Comparison of ENCODE assay signal across 16 cellular contexts in the genomic region with DNA sequence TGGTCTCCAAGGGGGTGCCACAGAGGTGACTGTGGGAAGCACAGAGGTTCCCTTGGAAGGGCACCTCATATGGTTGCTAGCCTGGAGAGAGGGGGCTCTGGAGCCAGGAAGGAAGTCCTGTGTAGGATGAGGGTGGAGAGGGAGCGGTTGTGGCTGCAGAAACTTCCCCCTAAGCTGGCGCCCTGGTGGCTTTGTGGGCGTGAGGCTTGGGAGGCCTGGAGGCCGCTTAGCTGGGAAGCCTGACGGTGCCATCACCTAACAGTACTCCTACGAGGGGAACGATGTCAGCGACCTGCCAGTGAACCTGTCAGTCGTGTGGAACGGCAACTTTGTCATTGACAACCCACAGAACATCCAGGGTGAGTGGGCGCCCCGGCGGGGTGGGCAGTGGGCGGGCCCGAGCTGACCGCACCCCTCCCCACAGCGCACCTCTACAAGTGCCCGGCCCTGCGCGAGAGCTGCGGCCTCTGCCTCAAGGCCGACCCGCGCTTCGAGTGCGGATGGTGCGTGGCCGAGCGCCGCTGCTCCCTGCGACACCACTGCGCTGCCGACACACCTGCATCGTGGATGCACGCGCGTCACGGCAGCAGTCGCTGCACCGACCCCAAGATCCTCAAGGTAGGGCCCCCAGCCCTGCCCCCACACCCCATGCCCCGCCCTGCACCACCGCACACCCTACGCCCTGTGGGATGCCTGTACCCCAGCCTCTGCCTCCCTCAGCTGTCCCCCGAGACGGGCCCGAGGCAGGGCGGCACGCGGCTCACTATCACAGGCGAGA. TPM values are rescaled to one million over a fixed set of nuclear protein-coding genes. Genes with fewer than 3 reads are reported as not detected.
DNase-seq lines count a peak whose midpoint lies in the region; ATAC-seq and TF ChIP-seq lines count a peak whose summit lies in the region.
"Had no signal": no experiment of that assay in that cellular context is flagged by ENCODE, and none has a peak within 500 bp of the region (broad histone marks: within the 10 kb centered on the region; RNA-seq: fewer than 3 reads in every experiment).

No MANE protein-coding gene starts in this region.

- no peaks in the 10 kb centered on the region for H3K9me3 ChIP-seq in aorta (ENCODE audit: control insufficient read depth, low read length)

- no peaks in the 10 kb centered on the region for H3K27me3 Mint-ChIP-seq in activated CD8-positive, alpha-beta T cell treated with anti-CD3 and anti-CD28 coated beads, Interleukin-2, amount 10 ng/mL, durations not matched to agents 7 days and 5 days (ENCODE audit: low read depth)
- H3K27me3 Mint-ChIP-seq in activated CD8-positive, alpha-beta T cell treated with anti-CD3 and anti-CD28 coated beads for 36 hours, result no peaks in the 10 kb centered on the region
- H3K27me3 Mint-ChIP-seq in stimulated activated naive CD8-positive, alpha-beta T cell treated with anti-CD3 and anti-CD28 coated beads, Interleukin-15, amount 100 ng/mL, for 72 hours, result no peaks in the 10 kb centered on the region
- H3K27me3 Mint-ChIP-seq: CD4-positive, alpha-beta T cell had no signal

- H3K27ac ChIP-seq in aorta (ENCODE audit: low read depth in 1 of 2, low read length in 2 of 2), result no peak overlapping the region
- H3K27ac ChIP-seq: KMS-11, PC-9, SK-N-MC had no signal

- no peak overlapping the region for H3K4me3 Mint-ChIP-seq in activated CD8-positive, alpha-beta T cell treated with anti-CD3 and anti-CD28 coated beads, Interleukin-2, amount 10 ng/mL, durations not matched to agents 7 days and 5 days
- H3K4me3 Mint-ChIP-seq in activated CD8-positive, alpha-beta T cell treated with anti-CD3 and anti-CD28 coated beads for 36 hours, result no peak overlapping the region
- no peak overlapping the region for H3K4me3 Mint-ChIP-seq in stimulated activated naive CD8-positive, alpha-beta T cell treated with anti-CD3 and anti-CD28 coated beads, Interleukin-15, amount 100 ng/mL, for 72 hours
- H3K4me3 Mint-ChIP-seq: CD4-positive, alpha-beta T cell had no signal

- no peak for TF ChIP-seq CTCF in activated CD8-positive, alpha-beta T cell treated with anti-CD3 and anti-CD28 coated beads for 36 hours (IDR thresholded peaks at IDR 0.05)

- no peaks in the 10 kb centered on the region for H3K4me1 ChIP-seq in aorta (ENCODE audit: control insufficient read depth in 1 of 2, insufficient read depth in 2 of 2, low read length in 2 of 2)

- H3K4me3 ChIP-seq in H7 (ENCODE audit: insufficient read depth, low read depth, low read length), result no peak overlapping the region
- no peak overlapping the region for H3K4me3 ChIP-seq in aorta (ENCODE audit: low read length in 2 of 2)
- H3K4me3 ChIP-seq: PC-9, SK-N-MC had no signal

- no peak for DNase-seq in activated CD8-positive, alpha-beta T cell treated with anti-CD3 and anti-CD28 coated beads, Interleukin-2, amount 10 ng/mL, durations not matched to agents 7 days and 5 days
- no peak for DNase-seq in activated CD8-positive, alpha-beta T cell treated with anti-CD3 and anti-CD28 coated beads for 36 hours
- DNase-seq in H7 (peak; percentile 69), UCSD-AML1 (lab: John Stamatoyannopoulos, UW; ENCODE audit: unreplicated experiment) (peak; percentile 75), glomerular visceral epithelial cell (ENCODE audit: extremely low spot score) (no peak), aorta (no peak), cardiac septum (ENCODE audit: low spot score) (no peak)
- DNase-seq in stimulated activated naive CD8-positive, alpha-beta T cell treated with anti-CD3 and anti-CD28 coated beads, Interleukin-15, amount 100 ng/mL, for 72 hours, result no peak
- DNase-seq: CD4-positive, alpha-beta T cell; EL; NCI-H146; NCI-H345; NCI-H526 treated with DMSO at 0.1 percent for 48 hours; PC-9 had no signal

- H3K36me3 ChIP-seq in H7 (replicated peaks; ENCODE audit: control insufficient read depth, insufficient read depth, low read length) (peaks cover 19% of the 10 kb centered on the region), aorta (ENCODE audit: control insufficient read depth in 1 of 2, insufficient read depth in 2 of 2, low read length in 1 of 2) (peaks cover 1 to 7% of the 10 kb centered on the region in 2 donors)

- CTCF ChIA-PET in activated CD8-positive, alpha-beta T cell treated with anti-CD3 and anti-CD28 coated beads, Interleukin-2, amount 10 ng/mL, durations not matched to agents 7 days and 5 days (lab: Charles Lee), result no interaction called here
- CTCF ChIA-PET in activated CD8-positive, alpha-beta T cell treated with anti-CD3 and anti-CD28 coated beads for 36 hours (lab: Charles Lee), result no interaction called here

- POLR2A ChIA-PET in activated CD8-positive, alpha-beta T cell treated with anti-CD3 and anti-CD28 coated beads, Interleukin-2, amount 10 ng/mL, durations not matched to agents 7 days and 5 days (lab: Charles Lee), result no interaction called here
- POLR2A ChIA-PET in activated CD8-positive, alpha-beta T cell treated with anti-CD3 and anti-CD28 coated beads for 36 hours (lab: Charles Lee), result no interaction called here

- peaks cover 3% of the 10 kb centered on the region for H3K4me1 Mint-ChIP-seq in activated CD8-positive, alpha-beta T cell treated with anti-CD3 and anti-CD28 coated beads, Interleukin-2, amount 10 ng/mL, durations not matched to agents 7 days and 5 days (ENCODE audit: low read depth)
- no peaks in the 10 kb centered on the region for H3K4me1 Mint-ChIP-seq in activated CD8-positive, alpha-beta T cell treated with anti-CD3 and anti-CD28 coated beads for 36 hours (ENCODE audit: low read depth)
- peaks cover 14% of the 10 kb centered on the region for H3K4me1 Mint-ChIP-seq in stimulated activated naive CD8-positive, alpha-beta T cell treated with anti-CD3 and anti-CD28 coated beads, Interleukin-15, amount 100 ng/mL, for 72 hours

- WGBS in aorta, 2 donors, result 94 to 95% methylated on average over 49 to 50 of the region's 50 CpGs

- intact Hi-C loops in activated CD8-positive, alpha-beta T cell treated with anti-CD3 and anti-CD28 coated beads for 36 hours (cut with micrococcal nuclease), result no loop called here
- intact Hi-C loops in aorta (cut with DNase I), result no loop called here
- intact Hi-C loops in cardiac septum (cut with DNase I), result no loop called here

- H3K9me3 Mint-ChIP-seq in activated CD8-positive, alpha-beta T cell treated with anti-CD3 and anti-CD28 coated beads, Interleukin-2, amount 10 ng/mL, durations not matched to agents 7 days and 5 days (ENCODE audit: insufficient read depth), result no peaks in the 10 kb centered on the region
- H3K9me3 Mint-ChIP-seq in activated CD8-positive, alpha-beta T cell treated with anti-CD3 and anti-CD28 coated beads for 36 hours, result no peaks in the 10 kb centered on the region
- no peaks in the 10 kb centered on the region for H3K9me3 Mint-ChIP-seq in stimulated activated naive CD8-positive, alpha-beta T cell treated with anti-CD3 and anti-CD28 coated beads, Interleukin-15, amount 100 ng/mL, for 72 hours
- H3K9me3 Mint-ChIP-seq: CD4-positive, alpha-beta T cell had no signal

- no peaks in the 10 kb centered on the region for H3K27me3 ChIP-seq in H7 (ENCODE audit: control insufficient read depth, insufficient read depth, low read length)
- H3K27me3 ChIP-seq in aorta (ENCODE audit: control insufficient read depth in 1 of 2, insufficient read depth in 2 of 2, low read length in 1 of 2), result no peaks in the 10 kb centered on the region

- no peaks in the 10 kb centered on the region for H3K36me3 Mint-ChIP-seq in activated CD8-positive, alpha-beta T cell treated with anti-CD3 and anti-CD28 coated beads, Interleukin-2, amount 10 ng/mL, durations not matched to agents 7 days and 5 days (ENCODE audit: low read depth)
- peaks cover 14% of the 10 kb centered on the region for H3K36me3 Mint-ChIP-seq in activated CD8-positive, alpha-beta T cell treated with anti-CD3 and anti-CD28 coated beads for 36 hours (ENCODE audit: low read depth)

- no peak for ATAC-seq in activated CD8-positive, alpha-beta T cell treated with anti-CD3 and anti-CD28 coated beads, Interleukin-2, amount 10 ng/mL, durations not matched to agents 7 days and 5 days
- no peak for ATAC-seq in activated CD8-positive, alpha-beta T cell treated with anti-CD3 and anti-CD28 coated beads for 36 hours
- peak; percentile 50 for ATAC-seq in stimulated activated naive CD8-positive, alpha-beta T cell treated with anti-CD3 and anti-CD28 coated beads, Interleukin-15, amount 100 ng/mL, for 72 hours
- no peak for ATAC-seq in aorta (ENCODE audit: low FRiP score)

- peak overlapping the region; percentile 25 for H3K27ac Mint-ChIP-seq in activated CD8-positive, alpha-beta T cell treated with anti-CD3 and anti-CD28 coated beads, Interleukin-2, amount 10 ng/mL, durations not matched to agents 7 days and 5 days
- no peak overlapping the region for H3K27ac Mint-ChIP-seq in activated CD8-positive, alpha-beta T cell treated with anti-CD3 and anti-CD28 coated beads for 36 hours
- peak overlapping the region in 1 of 2 donors; percentile 81 for H3K27ac Mint-ChIP-seq in stimulated activated naive CD8-positive, alpha-beta T cell treated with anti-CD3 and anti-CD28 coated beads, Interleukin-15, amount 100 ng/mL, for 72 hours
- H3K27ac Mint-ChIP-seq: CD4-positive, alpha-beta T cell had no signal

RNA-seq across cellular contexts. Expression of a gene that starts 31.0 kb away (rescaled TPM):
- 1 to 10 TPM; 2.4 to 2.7 TPM for total RNA-seq in activated CD8-positive, alpha-beta T cell treated with anti-CD3 and anti-CD28 coated beads, Interleukin-2, amount 10 ng/mL, durations not matched to agents 7 days and 5 days
- 1 to 10 TPM; 5.1 to 6.6 TPM for total RNA-seq in activated CD8-positive, alpha-beta T cell treated with anti-CD3 and anti-CD28 coated beads for 36 hours
- 41.9 and 42.7 TPM in 2 replicates for total RNA-seq in H7 (2014; rRNA removed; shearing (Covaris generic))
- 10 to 100 TPM; 28.7 to 51.3 TPM for total RNA-seq in aorta
- polyA plus RNA-seq in aorta, result 10 to 100 TPM in 1 of 2 donors, 1 to 10 TPM in 1; 6.0 to 13.9 TPM
- total RNA-seq in cardiac septum, result 31.6 TPM

Comparison
In these comparisons a context has a peak if more than half of its experiments do, and no peak if none do; other contexts are left out.
1. DNase-seq: peak in H7 (single experiment) and UCSD-AML1 (single experiment); none in activated CD8-positive, alpha-beta T cell treated with anti-CD3 and anti-CD28 coated beads, Interleukin-2, amount 10 ng/mL, durations not matched to agents 7 days and 5 days (single experiment), activated CD8-positive, alpha-beta T cell treated with anti-CD3 and anti-CD28 coated beads for 36 hours (single experiment), stimulated activated naive CD8-positive, alpha-beta T cell treated with anti-CD3 and anti-CD28 coated beads, Interleukin-15, amount 100 ng/mL, for 72 hours (0 of 2), glomerular visceral epithelial cell (single experiment), aorta (0 of 2) and cardiac septum (single experiment).